ENCODE assay signal across 9 cellular contexts in the genomic region with DNA sequence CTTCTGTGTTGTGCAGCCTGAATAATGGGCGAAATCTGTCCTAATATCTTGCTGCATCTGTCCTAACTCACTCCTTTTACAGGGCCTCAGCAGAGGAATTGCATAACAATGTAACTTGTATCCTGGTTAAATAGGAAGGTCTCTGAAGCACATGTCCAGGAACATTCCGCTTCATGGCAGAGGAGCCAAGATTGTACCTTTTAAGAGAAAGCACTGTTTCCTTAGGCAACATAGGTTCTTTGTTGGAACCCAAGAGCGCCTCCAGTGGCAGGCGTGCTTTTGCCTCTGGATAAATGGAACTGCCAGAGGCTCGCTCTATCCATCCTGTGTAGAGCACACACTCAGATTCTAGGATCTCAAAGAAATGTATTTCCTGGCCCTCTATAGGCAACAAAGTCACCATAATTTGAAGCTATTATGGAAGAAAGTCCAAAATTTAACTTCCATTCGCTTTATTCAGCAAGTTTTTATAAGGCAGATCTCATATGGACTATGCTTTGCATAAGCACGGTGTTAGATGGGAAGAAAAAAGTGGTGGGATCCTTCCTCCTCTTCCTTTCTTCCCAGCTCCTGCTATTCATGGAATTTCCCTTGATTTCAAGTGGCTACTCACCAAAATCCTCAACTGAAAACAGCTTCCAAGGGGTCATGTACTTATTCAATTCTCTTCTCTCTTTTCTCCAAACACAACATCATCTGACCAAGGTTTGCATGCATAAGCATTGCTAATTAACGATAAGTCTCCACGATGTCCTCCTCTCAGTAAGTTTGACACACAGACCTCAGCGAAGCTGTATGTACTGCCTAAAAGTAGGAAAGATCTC. TPM values are rescaled to one million over a fixed set of nuclear protein-coding genes. Genes with fewer than 3 reads are reported as not detected.
DNase-seq lines count a peak whose midpoint lies in the region; ATAC-seq and TF ChIP-seq lines count a peak whose summit lies in the region.
"Had no signal": no experiment of that assay in that cellular context is flagged by ENCODE, and none has a peak within 500 bp of the region (broad histone marks: within the 10 kb centered on the region; RNA-seq: fewer than 3 reads in every experiment).

A gene with protein sequence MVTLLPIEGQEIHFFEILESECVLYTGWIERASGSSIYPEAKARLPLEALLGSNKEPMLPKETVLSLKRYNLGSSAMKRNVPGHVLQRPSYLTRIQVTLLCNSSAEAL (minus strand): TSS at position 696 of the 824 bp plus-strand sequence. CDS start 293 bp downstream, at position 403.

- peak within 1 kb of the TSS; percentile 89 for H3K27ac ChIP-seq in ACC112 (ENCODE audit: low read depth, low read length)
- no peak within 1 kb of the TSS for H3K27ac ChIP-seq in lung (ENCODE audit: low read depth in 1 of 2, low read length in 1 of 2)

- no peak for TF ChIP-seq CTCF in MCF 10A (IDR thresholded peaks at IDR 0.05; ENCODE audit: unreplicated experiment)
- TF ChIP-seq CTCF in lung (IDR thresholded peaks at IDR 0.05; ENCODE audit: control extremely low read depth, extremely low read depth) = no peak

- 76 to 81% methylated on average over 10 of the region's 10 CpGs for WGBS in lung, 2 donors

- no peak within 1 kb of the TSS for H2AFZ ChIP-seq in ACC112 (ENCODE audit: low read length, unreplicated experiment)

- H3K4me1 ChIP-seq in ACC112 (ENCODE audit: control insufficient read depth, insufficient read depth, low read length, unreplicated experiment) (peaks cover 86% of the 10 kb centered on the region), lung (ENCODE audit: control insufficient read depth in 2 of 2, insufficient read depth in 2 of 2, low read length in 2 of 2) (no peaks in the 10 kb centered on the region)

- no peaks in the 10 kb centered on the region for H3K9me3 ChIP-seq in lung (ENCODE audit: control insufficient read depth in 2 of 2, insufficient read depth in 1 of 2, low read length in 1 of 2)

- H3K27me3 Mint-ChIP-seq in MCF 10A (ENCODE audit: insufficient read depth, unreplicated experiment) = no peaks in the 10 kb centered on the region

- H3K79me2 ChIP-seq in ACC112 (ENCODE audit: control insufficient read depth, insufficient read depth, low read length, unreplicated experiment) = peaks cover 90% of the 10 kb centered on the region

- intact Hi-C loops in MCF 10A (cut with micrococcal nuclease) = no loop called here

- H3K4me3 ChIP-seq in ACC112 (ENCODE audit: low read depth, low read length) (peak within 1 kb of the TSS; percentile 46; the same call in 1 of the 2 replicates), lung (no peak within 1 kb of the TSS)

- POLR2A ChIA-PET in HEK293T (lab: Yijun Ruan, JAX) = no interaction called here
- POLR2A ChIA-PET in MCF 10A (lab: Yijun Ruan, JAX) = interaction anchor here (0.8 to 4.6 kb wide), 7 partner anchors 8 to 46 kb away, joined by 3 to 29 read pairs (median 5); no protein-coding TSS in a partner anchor

- no peaks in the 10 kb centered on the region for H3K27me3 ChIP-seq in ACC112 (ENCODE audit: insufficient read depth, low read length)
- no peaks in the 10 kb centered on the region for H3K27me3 ChIP-seq in lung (ENCODE audit: control insufficient read depth, insufficient read depth)

- peaks cover 13% of the 10 kb centered on the region for H3K4me1 Mint-ChIP-seq in MCF 10A (ENCODE audit: insufficient read depth, unreplicated experiment)
- H3K4me1 Mint-ChIP-seq: naive B cell had no signal

- ATAC-seq in lung (ENCODE audit: insufficient read depth, low FRiP score) (no peak), GM18498 (IDR thresholded peaks at IDR 0.05; ENCODE audit: unreplicated experiment) (no peak), HG02852 (IDR thresholded peaks at IDR 0.05; ENCODE audit: unreplicated experiment) (no peak)

- CTCF ChIA-PET in HEK293T (lab: Yijun Ruan, JAX) = interaction anchor here (0.8 kb wide), 1 partner anchor 59 kb away, joined by 3 read pairs; no protein-coding TSS in a partner anchor
- CTCF ChIA-PET in MCF 10A (lab: Yijun Ruan, JAX) = interaction anchor here (0.7 to 3.0 kb wide), 6 partner anchors 12 to 308 kb away, joined by 3 to 29 read pairs (median 3); no protein-coding TSS in a partner anchor

- H3K27ac Mint-ChIP-seq in MCF 10A (ENCODE audit: low read depth, unreplicated experiment) = peak within 1 kb of the TSS; percentile 34
- H3K27ac Mint-ChIP-seq: naive B cell had no signal

- peaks cover 55% of the 10 kb centered on the region for H3K36me3 Mint-ChIP-seq in MCF 10A (ENCODE audit: insufficient read depth, unreplicated experiment)
- H3K36me3 Mint-ChIP-seq: naive B cell had no signal

- H3K36me3 ChIP-seq in ACC112 (ENCODE audit: insufficient read depth, low read length) (peaks cover 80% of the 10 kb centered on the region), lung (ENCODE audit: control insufficient read depth in 2 of 2, insufficient read depth in 2 of 2, low read length in 2 of 2) (no peaks in the 10 kb centered on the region)

- DNase-seq in HEK293T (ENCODE audit: extremely low spot score) (peak; percentile 38), MCF 10A (ENCODE audit: unreplicated experiment) (peak; percentile 34), lung (ENCODE audit: low spot score) (peak; percentile 51), GM19238 (ENCODE audit: insufficient read length, low spot score) (no peak), T-helper 2 cell (no peak)
- DNase-seq: naive B cell had no signal

- no peaks in the 10 kb centered on the region for H3K9me3 Mint-ChIP-seq in MCF 10A (ENCODE audit: unreplicated experiment)

- no peak within 1 kb of the TSS for H3K4me3 Mint-ChIP-seq in MCF 10A (ENCODE audit: unreplicated experiment)
- H3K4me3 Mint-ChIP-seq: naive B cell had no signal

- BruUV-seq in MCF 10A (replicated peaks; lab: Mats Ljungman, UMichigan) = no TSS peak

TF ChIP-seq in HEK293T, 16 proteins besides CTCF, POLR2A, EP300 and RAD21:
- TF ChIP-seq ARNT (IDR thresholded peaks at IDR 0.05) (no peak), NFRKB (IDR thresholded peaks at IDR 0.05) (no peak), SUZ12 (IDR thresholded peaks at IDR 0.05) (no peak), CTBP1 (IDR thresholded peaks at IDR 0.05; ENCODE audit: borderline replicate concordance) (no peak), BHLHE40 (IDR thresholded peaks at IDR 0.05; ENCODE audit: borderline replicate concordance) (no peak), LEF1 (IDR thresholded peaks at IDR 0.05; ENCODE audit: borderline replicate concordance) (no peak)
- TF ChIP-seq, protein P1, sequence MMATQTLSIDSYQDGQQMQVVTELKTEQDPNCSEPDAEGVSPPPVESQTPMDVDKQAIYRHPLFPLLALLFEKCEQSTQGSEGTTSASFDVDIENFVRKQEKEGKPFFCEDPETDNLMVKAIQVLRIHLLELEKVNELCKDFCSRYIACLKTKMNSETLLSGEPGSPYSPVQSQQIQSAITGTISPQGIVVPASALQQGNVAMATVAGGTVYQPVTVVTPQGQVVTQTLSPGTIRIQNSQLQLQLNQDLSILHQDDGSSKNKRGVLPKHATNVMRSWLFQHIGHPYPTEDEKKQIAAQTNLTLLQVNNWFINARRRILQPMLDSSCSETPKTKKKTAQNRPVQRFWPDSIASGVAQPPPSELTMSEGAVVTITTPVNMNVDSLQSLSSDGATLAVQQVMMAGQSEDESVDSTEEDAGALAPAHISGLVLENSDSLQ (IDR thresholded peaks at IDR 0.05) = no peak

RNA-seq across cellular contexts. Expression of the gene that starts here (rescaled TPM):
- total RNA-seq in MCF 10A (2022) = 4.1 and 4.5 TPM in 2 replicates
- total RNA-seq in lung = 1 to 10 TPM in 1 of 2 donors, under 1 TPM in 1; 0.25 to 4.5 TPM
- polyA plus RNA-seq in lung = not detected

Comparison
In these comparisons a context has a peak if more than half of its experiments do, and no peak if none do; other contexts are left out.
1. DNase-seq: peak in HEK293T (single experiment), MCF 10A (single experiment) and lung (single experiment); none in GM19238 (single experiment) and T-helper 2 cell (0 of 5).